ENCODE assay signal across 9 cellular contexts in genomic region chr16:87930456-87930855, GRCh38. TPM values are rescaled to one million over a fixed set of nuclear protein-coding genes. Genes with fewer than 3 reads are reported as not detected.
DNase-seq lines count a peak whose midpoint lies in the region; ATAC-seq and TF ChIP-seq lines count a peak whose summit lies in the region.
"Had no signal": no experiment of that assay in that cellular context is flagged by ENCODE, and none has a peak within 500 bp of the region (broad histone marks: within the 10 kb centered on the region; RNA-seq: fewer than 3 reads in every experiment).

No MANE protein-coding gene starts in this region.

- H3K27me3 Mint-ChIP-seq in WTC11 (ENCODE audit: low read depth) (no peaks in the 10 kb centered on the region; the same call in 1 of the 2 replicates), mesothelial cell of epicardium (ENCODE audit: low read depth) (peaks cover 3% of the 10 kb centered on the region)

- H3K36me3 Mint-ChIP-seq in WTC11, result no peaks in the 10 kb centered on the region
- H3K36me3 Mint-ChIP-seq in mesothelial cell of epicardium, result no peaks in the 10 kb centered on the region

- H3K9me3 Mint-ChIP-seq in WTC11 (no peaks in the 10 kb centered on the region), mesothelial cell of epicardium (peaks cover 4% of the 10 kb centered on the region)

- CTCF ChIA-PET in HEK293T (lab: Yijun Ruan, JAX) (no interaction called here), WTC11 (lab: Charles Lee) (interaction anchor here (0.7 to 1.0 kb wide), 4 partner anchors 8 to 152 kb away, joined by 3 to 5 read pairs (median 4); no protein-coding TSS in a partner anchor)

- POLR2A ChIA-PET in HEK293T (lab: Yijun Ruan, JAX), result no interaction called here
- POLR2A ChIA-PET in WTC11 (lab: Charles Lee), result no interaction called here

- peak; percentile 75 for DNase-seq in D341Med (ENCODE audit: low spot score)
- peak; percentile 49 for DNase-seq in HEK293T (ENCODE audit: extremely low spot score)
- DNase-seq in WTC11 (ENCODE audit: low spot score), result peak; percentile 57
- no peak for DNase-seq in mesothelial cell of epicardium (ENCODE audit: low spot score in 2 of 2, unreplicated experiment in 2 of 2)
- no peak for DNase-seq in effector CD4-positive, alpha-beta T cell
- DNase-seq in T-helper 9 cell, result no peak

- TF ChIP-seq CTCF in WTC11 (IDR thresholded peaks at IDR 0.05) (no peak), mesothelial cell of epicardium (IDR thresholded peaks at IDR 0.05; ENCODE audit: unreplicated experiment) (peak; percentile 11)

- H3K4me1 Mint-ChIP-seq in WTC11 (peaks cover 6% of the 10 kb centered on the region), mesothelial cell of epicardium (peaks cover 4% of the 10 kb centered on the region)

- no peak overlapping the region for H3K27ac Mint-ChIP-seq in WTC11
- H3K27ac Mint-ChIP-seq in mesothelial cell of epicardium, result no peak overlapping the region

- peak; percentile 86 for ATAC-seq in WTC11
- ATAC-seq in GM18870 (IDR thresholded peaks at IDR 0.05; ENCODE audit: unreplicated experiment), result no peak

- H3K4me3 Mint-ChIP-seq in WTC11 (no peak overlapping the region), mesothelial cell of epicardium (no peak overlapping the region)

TF ChIP-seq in HEK293T, 16 proteins besides CTCF, POLR2A, EP300 and RAD21:
- TF ChIP-seq FOXA1 (IDR thresholded peaks at IDR 0.05) (no peak), ZNF384 (IDR thresholded peaks at IDR 0.05) (peak; percentile 94)

TF ChIP-seq in WTC11, 78 proteins besides CTCF, POLR2A, EP300 and RAD21:
- TF ChIP-seq ZNF263 (CRISPR knock-in tag; IDR thresholded peaks at IDR 0.05; ENCODE audit: low read depth) (no peak), IRF2 (CRISPR knock-in tag; IDR thresholded peaks at IDR 0.05; ENCODE audit: borderline replicate concordance, low read depth) (no peak), RORB (CRISPR knock-in tag; IDR thresholded peaks at IDR 0.05) (no peak), ELF4 (CRISPR knock-in tag; IDR thresholded peaks at IDR 0.05; ENCODE audit: low read depth) (no peak), JUN (CRISPR knock-in tag; IDR thresholded peaks at IDR 0.05) (no peak), USF1 (CRISPR knock-in tag; IDR thresholded peaks at IDR 0.05) (no peak), ZNF138 (CRISPR knock-in tag; conservative IDR thresholded peaks at IDR 0.05) (no peak), ETV6 (CRISPR knock-in tag; IDR thresholded peaks at IDR 0.05) (no peak), NFYB (CRISPR knock-in tag; conservative IDR thresholded peaks at IDR 0.05; ENCODE audit: low read depth) (no peak), TEAD1 (CRISPR knock-in tag; IDR thresholded peaks at IDR 0.05) (no peak), ZNF423 (CRISPR knock-in tag; IDR thresholded peaks at IDR 0.05) (no peak), ERG (CRISPR knock-in tag; IDR thresholded peaks at IDR 0.05) (no peak), AFF4 (CRISPR knock-in tag; IDR thresholded peaks at IDR 0.05; ENCODE audit: borderline replicate concordance) (no peak)
- TF ChIP-seq, protein P1, sequence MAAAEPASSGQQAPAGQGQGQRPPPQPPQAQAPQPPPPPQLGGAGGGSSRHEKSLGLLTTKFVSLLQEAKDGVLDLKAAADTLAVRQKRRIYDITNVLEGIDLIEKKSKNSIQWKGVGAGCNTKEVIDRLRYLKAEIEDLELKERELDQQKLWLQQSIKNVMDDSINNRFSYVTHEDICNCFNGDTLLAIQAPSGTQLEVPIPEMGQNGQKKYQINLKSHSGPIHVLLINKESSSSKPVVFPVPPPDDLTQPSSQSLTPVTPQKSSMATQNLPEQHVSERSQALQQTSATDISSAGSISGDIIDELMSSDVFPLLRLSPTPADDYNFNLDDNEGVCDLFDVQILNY (CRISPR knock-in tag; IDR thresholded peaks at IDR 0.05), result no peak
- TF ChIP-seq, protein P2, sequence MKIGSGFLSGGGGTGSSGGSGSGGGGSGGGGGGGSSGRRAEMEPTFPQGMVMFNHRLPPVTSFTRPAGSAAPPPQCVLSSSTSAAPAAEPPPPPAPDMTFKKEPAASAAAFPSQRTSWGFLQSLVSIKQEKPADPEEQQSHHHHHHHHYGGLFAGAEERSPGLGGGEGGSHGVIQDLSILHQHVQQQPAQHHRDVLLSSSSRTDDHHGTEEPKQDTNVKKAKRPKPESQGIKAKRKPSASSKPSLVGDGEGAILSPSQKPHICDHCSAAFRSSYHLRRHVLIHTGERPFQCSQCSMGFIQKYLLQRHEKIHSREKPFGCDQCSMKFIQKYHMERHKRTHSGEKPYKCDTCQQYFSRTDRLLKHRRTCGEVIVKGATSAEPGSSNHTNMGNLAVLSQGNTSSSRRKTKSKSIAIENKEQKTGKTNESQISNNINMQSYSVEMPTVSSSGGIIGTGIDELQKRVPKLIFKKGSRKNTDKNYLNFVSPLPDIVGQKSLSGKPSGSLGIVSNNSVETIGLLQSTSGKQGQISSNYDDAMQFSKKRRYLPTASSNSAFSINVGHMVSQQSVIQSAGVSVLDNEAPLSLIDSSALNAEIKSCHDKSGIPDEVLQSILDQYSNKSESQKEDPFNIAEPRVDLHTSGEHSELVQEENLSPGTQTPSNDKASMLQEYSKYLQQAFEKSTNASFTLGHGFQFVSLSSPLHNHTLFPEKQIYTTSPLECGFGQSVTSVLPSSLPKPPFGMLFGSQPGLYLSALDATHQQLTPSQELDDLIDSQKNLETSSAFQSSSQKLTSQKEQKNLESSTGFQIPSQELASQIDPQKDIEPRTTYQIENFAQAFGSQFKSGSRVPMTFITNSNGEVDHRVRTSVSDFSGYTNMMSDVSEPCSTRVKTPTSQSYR (CRISPR knock-in tag; IDR thresholded peaks at IDR 0.05), result no peak

RNA-seq across cellular contexts. Expression of gene CA5A, which starts 5.9 kb away (rescaled TPM):
- total RNA-seq in WTC11 (2021), result not detected in 3 replicates
- not detected in 3 replicates for total RNA-seq in mesothelial cell of epicardium
- total RNA-seq: M059J; T-helper 2 cell treated with Interferon-gamma antibody and Interleukin-4, amounts not matched to agents 100 ng/mL and 5 ng/mL, for 36 hours had no signal

RNA-seq across cellular contexts. Expression of gene BANP, which starts 20.8 kb away (rescaled TPM):
- 29.1 to 34.5 TPM (median 33.3 TPM) in 3 replicates for total RNA-seq in WTC11 (2021)
- total RNA-seq in mesothelial cell of epicardium, result 41.2 to 44.9 TPM (median 43.6 TPM) in 3 replicates

Comparison
In these comparisons a context has a peak if more than half of its experiments do, and no peak if none do; other contexts are left out.
1. DNase-seq: peak in D341Med (single experiment), HEK293T (single experiment) and WTC11 (single experiment); none in mesothelial cell of epicardium (0 of 2), effector CD4-positive, alpha-beta T cell (single experiment) and T-helper 9 cell (single experiment).